Comparison of ENCODE assay signal across 8 cellular contexts in genomic region chr10:102394801-102395676, GRCh38. TPM values are rescaled to one million over a fixed set of nuclear protein-coding genes. Genes with fewer than 3 reads are reported as not detected.
DNase-seq lines count a peak whose midpoint lies in the region; ATAC-seq, FAIRE-seq and TF ChIP-seq lines count a peak whose summit lies in the region.

No MANE protein-coding gene starts in this region.

- TF ChIP-seq CTCF in K562 (IDR thresholded peaks at IDR 0.05 in 2 of 3, conservative IDR thresholded peaks at IDR 0.05 in 1 of 3; ENCODE audit: insufficient read depth in 2 of 3, low read depth in 1 of 3, low read length in 3 of 3) (no peak), sigmoid colon (IDR thresholded peaks at IDR 0.05) (no peak)

- no TSS peak for BruUV-seq in K562 (replicated peaks; lab: Mats Ljungman, UMichigan)

- H3K4me3 ChIP-seq in K562 = peak overlapping the region; percentile 78
- H3K4me3 ChIP-seq in iPS-11a (ENCODE audit: low read depth, low read length) = peak overlapping the region; percentile 69
- peak overlapping the region; percentile 61 to 76 (median 68) for H3K4me3 ChIP-seq in sigmoid colon

- H3K4me1 ChIP-seq in K562 (replicated peaks in 1 of 2; ENCODE audit: control insufficient read depth in 2 of 2, insufficient read depth in 2 of 2, low read length in 2 of 2) (peaks cover 17 to 48% of the 10 kb centered on the region in 2 experiments; a peak in 4 of 5 replicates), sigmoid colon (peaks cover 0 to 55% (median 52%) of the 10 kb centered on the region in 4 donors)

- in situ Hi-C loops in K562 (cut with MboI) = loop anchor here (25.0 kb wide), 1 partner anchor 192 kb away; no protein-coding TSS in a partner anchor

- TF ChIP-seq EP300 in K562 (IDR thresholded peaks at IDR 0.05; ENCODE audit: low read length) (no peak), sigmoid colon (IDR thresholded peaks at IDR 0.05) (peak in 2 of 4 donors; percentile 73 to 77)

- intact Hi-C loops in K562 (cut with micrococcal nuclease) = loop anchor here (1.0 to 5.0 kb wide), 4 partner anchors 26 to 228 kb away; no protein-coding TSS in a partner anchor
- intact Hi-C loops in sigmoid colon (cut with DNase I) = loop anchor here (1.0 to 10.0 kb wide), 6 partner anchors 27 to 274 kb away; partner anchors contain the start of genes ACTR1A, LDB1, SUFU and TRIM8

- 0% methylated on average over 24 of the region's 55 CpGs for WGBS in K562 (ENCODE audit: insufficient coverage, low coverage, missing lambda C conversion rate)
- 0 to 1% methylated on average over 55 of the region's 55 CpGs for WGBS in sigmoid colon, 2 donors

- CTCF ChIA-PET in K562 (lab: Yijun Ruan, JAX; ENCODE audit: low intra/inter-chr PET ratio) = interaction anchor here (0.8 kb wide), 2 partner anchors 84 to 85 kb away, joined by 3 to 4 read pairs; no protein-coding TSS in a partner anchor

- peaks cover 14% of the 10 kb centered on the region; the same call in 1 of the 3 replicates for H3K36me3 ChIP-seq in K562 (ENCODE audit: control insufficient read depth, insufficient read depth, low read length)
- H3K36me3 ChIP-seq in sigmoid colon = peaks cover under 1 to 17% (median 11%) of the 10 kb centered on the region in 4 donors

- peak overlapping the region; percentile 99 for H3K4me2 ChIP-seq in K562 (ENCODE audit: insufficient read depth, low read length)

- no peaks in the 10 kb centered on the region for H3K9me3 ChIP-seq in K562 (replicated peaks; ENCODE audit: control insufficient read depth, insufficient read depth, low read depth, low read length)
- no peaks in the 10 kb centered on the region for H3K9me3 ChIP-seq in sigmoid colon

- H3K9me1 ChIP-seq in K562 (ENCODE audit: control insufficient read depth, insufficient read depth, low read length) = no peaks in the 10 kb centered on the region

- TF ChIP-seq POLR2A in K562 (conservative IDR thresholded peaks at IDR 0.05) = no peak
- TF ChIP-seq POLR2A in sigmoid colon (IDR thresholded peaks at IDR 0.05) = peak; percentile 77 to 89

- POLR2A ChIA-PET in K562 (lab: Yijun Ruan, JAX) = interaction anchor here (0.6 to 1.9 kb wide), 5 partner anchors 9 to 210 kb away, joined by 3 to 6 read pairs (median 3); no protein-coding TSS in a partner anchor

- H3K27me3 ChIP-seq in K562 (ENCODE audit: control insufficient read depth in 2 of 2, insufficient read depth in 2 of 2, low read length in 2 of 2) (no peaks in the 10 kb centered on the region), sigmoid colon (no peaks in the 10 kb centered on the region)

- H3K79me2 ChIP-seq in K562 (ENCODE audit: control insufficient read depth, insufficient read depth, low read length) = peaks cover 7% of the 10 kb centered on the region; the same call in 1 of the 3 replicates

- no peaks in the 10 kb centered on the region for H4K20me1 ChIP-seq in K562 (replicated peaks; ENCODE audit: control insufficient read depth, insufficient read depth, low read length)

- FAIRE-seq in K562 (lab: Jason Lieb, UNC) = peak; percentile 60

- ATAC-seq in K562 = peak; percentile 69
- no peak for ATAC-seq in GM18861 (IDR thresholded peaks at IDR 0.05; ENCODE audit: unreplicated experiment)

- TF ChIP-seq RAD21 in K562 (CRISPR knock-in tag; conservative IDR thresholded peaks at IDR 0.05 in 1 of 2, IDR thresholded peaks at IDR 0.05 in 1 of 2) = no peak

- peak overlapping the region; percentile 45 for H3K27ac ChIP-seq in K562 (ENCODE audit: extremely low read depth, low read depth, low read length)
- H3K27ac ChIP-seq in sigmoid colon = peak overlapping the region; percentile 97 to 99 (median 98)

- peak overlapping the region; percentile 63 to 92 for H3K9ac ChIP-seq in K562 (ENCODE audit: insufficient read depth in 1 of 2, low read depth in 2 of 2, low read length in 2 of 2)

- peak; percentile 14 for DNase-seq in DMS79 treated with DMSO at 0.1 percent for 48 hours (lab: John Stamatoyannopoulos, UW)
- peak; percentile 61 for DNase-seq in GOT3 (lab: John Stamatoyannopoulos, UW)
- peak; percentile 91 for DNase-seq in NAMALWA (ENCODE audit: low spot score)
- DNase-seq in UCSD-AML1 (lab: John Stamatoyannopoulos, UW; ENCODE audit: unreplicated experiment) = peak; percentile 92
- DNase-seq in K562 (ENCODE audit: extremely low read depth in 1 of 4, low spot score in 3 of 4) = peak; percentile 80 to 88 (median 84)
- peak; percentile 96 for DNase-seq in sigmoid colon

- H2AFZ ChIP-seq in K562 (ENCODE audit: low read depth, low read length) = peak overlapping the region; percentile 88

RNA-seq across cellular contexts. Expression of gene NFKB2, which starts 0.5 kb away (rescaled TPM):
- 20.7 and 56.0 TPM in 2 replicates for total RNA-seq in K562 (2011; cell fraction: chromatin; rRNA removed; ENCODE audit: low replicate concordance)
- total RNA-seq in K562 (2011; cell fraction: nucleolus; rRNA removed) = 26.2 and 30.9 TPM in 2 replicates
- total RNA-seq in K562 (2011; cell fraction: nucleoplasm; rRNA removed) = 16.3 and 26.1 TPM in 2 replicates
- total RNA-seq in K562 (2014; rRNA removed) (14.7 and 19.3 TPM in 2 replicates), K562 (2014; rRNA removed; fragmentation: Illumina TruSeq; extraction: Trizol) (5.7 and 6.0 TPM in 2 replicates), K562 (2015; rRNA removed; fragmentation: Illumina TruSeq; extraction: Trizol) (4.2 and 5.3 TPM in 2 replicates), K562 (2021) (20.3 and 20.6 TPM in 2 replicates), sigmoid colon (10 to 100 TPM; 29.6 to 41.1 (median 36.0) TPM)
- polyA plus RNA-seq in K562 (2011; rRNA removed) (7.9 and 9.7 TPM in 2 replicates), K562 (2014; fragmentation: Illumina TruSeq; extraction: Trizol) (9.4 and 11.4 TPM in 2 replicates), K562 (2014; fragmentation: Nextera tagmentation; extraction: Ambion mirVana) (under 1 TPM; 0.07 to 0.11 TPM), K562 (2014; rRNA removed) (12.2 and 15.3 TPM in 2 replicates), sigmoid colon (10 to 100 TPM in 2 of 3 donors, 1 to 10 TPM in 1; 5.4 to 41.5 (median 11.1) TPM)
- 5.8 and 10.1 TPM in 2 replicates for polyA plus RNA-seq in K562 (2011; cell fraction: cytosol; rRNA removed)
- 29.8 and 52.6 TPM in 2 replicates for polyA plus RNA-seq in K562 (2011; cell fraction: nucleus; rRNA removed)
- polyA plus RNA-seq in K562 (2012) = 13.9 and 31.5 TPM in 2 replicates
- 4.3 and 4.6 TPM in 2 replicates for polyA minus RNA-seq in K562 (2011; rRNA and poly(A)+ RNA removed)
- polyA minus RNA-seq in K562 (2011; cell fraction: cytosol; rRNA and poly(A)+ RNA removed) = 6.4 and 11.0 TPM in 2 replicates
- polyA minus RNA-seq in K562 (2011; cell fraction: nucleus; rRNA and poly(A)+ RNA removed) = 8.2 and 8.8 TPM in 2 replicates

RNA-seq across cellular contexts. Expression of gene PSD, which starts 23.5 kb away (rescaled TPM):
- total RNA-seq in K562 (2011; cell fraction: chromatin; rRNA removed; ENCODE audit: low replicate concordance) = 2.6 and 10.1 TPM in 2 replicates
- total RNA-seq in K562 (2011; cell fraction: nucleolus; rRNA removed) = 6.1 and 10.2 TPM in 2 replicates
- total RNA-seq in K562 (2011; cell fraction: nucleoplasm; rRNA removed) = 3.3 and 4.3 TPM in 2 replicates
- total RNA-seq in K562 (2014; rRNA removed) (0.54 and 1.1 TPM in 2 replicates), K562 (2014; rRNA removed; fragmentation: Illumina TruSeq; extraction: Trizol) (0.10 and 0.11 TPM in 2 replicates), K562 (2015; rRNA removed; fragmentation: Illumina TruSeq; extraction: Trizol) (0.54 and 0.60 TPM in 2 replicates), K562 (2021) (1.5 and 1.7 TPM in 2 replicates), sigmoid colon (100 to 1,000 TPM; 343 to 449 (median 417) TPM)
- polyA plus RNA-seq in K562 (2011; rRNA removed) (0.89 and 1.6 TPM in 2 replicates), K562 (2014; fragmentation: Illumina TruSeq; extraction: Trizol) (0.40 and 0.64 TPM in 2 replicates), K562 (2014; fragmentation: Nextera tagmentation; extraction: Ambion mirVana) (not detected), K562 (2014; rRNA removed) (0.89 and 1.5 TPM in 2 replicates), sigmoid colon (10 to 100 TPM in 1 of 3 donors, 1 to 10 TPM in 1, under 1 TPM in 1; 0.69 to 23.3 (median 6.0) TPM)
- polyA plus RNA-seq in K562 (2011; cell fraction: cytosol; rRNA removed) = 1.2 and 3.0 TPM in 2 replicates
- polyA plus RNA-seq in K562 (2011; cell fraction: nucleus; rRNA removed) = 7.0 and 9.6 TPM in 2 replicates
- polyA plus RNA-seq in K562 (2012) = 3.4 TPM in 2 replicates
- 0.06 and 0.49 TPM in 2 replicates for polyA minus RNA-seq in K562 (2011; rRNA and poly(A)+ RNA removed)
- 0.76 and 1.8 TPM in 2 replicates for polyA minus RNA-seq in K562 (2011; cell fraction: cytosol; rRNA and poly(A)+ RNA removed)
- 2.7 and 3.5 TPM in 2 replicates for polyA minus RNA-seq in K562 (2011; cell fraction: nucleus; rRNA and poly(A)+ RNA removed)

RNA-seq across cellular contexts. Expression of gene FBXL15, which starts 25.6 kb away (rescaled TPM):
- 2.1 and 10.9 TPM in 2 replicates for total RNA-seq in K562 (2011; cell fraction: chromatin; rRNA removed; ENCODE audit: low replicate concordance)
- 16.8 and 21.0 TPM in 2 replicates for total RNA-seq in K562 (2011; cell fraction: nucleolus; rRNA removed)
- 6.7 and 7.4 TPM in 2 replicates for total RNA-seq in K562 (2011; cell fraction: nucleoplasm; rRNA removed)
- total RNA-seq in K562 (2014; rRNA removed) (25.8 and 27.4 TPM in 2 replicates), K562 (2014; rRNA removed; fragmentation: Illumina TruSeq; extraction: Trizol) (0.80 and 1.2 TPM in 2 replicates), K562 (2015; rRNA removed; fragmentation: Illumina TruSeq; extraction: Trizol) (4.1 and 4.5 TPM in 2 replicates), K562 (2021) (19.5 and 25.4 TPM in 2 replicates), sigmoid colon (10 to 100 TPM; 19.7 to 51.3 (median 34.2) TPM)
- polyA plus RNA-seq in K562 (2011; rRNA removed) (3.5 and 5.6 TPM in 2 replicates), K562 (2014; fragmentation: Illumina TruSeq; extraction: Trizol) (1.4 and 3.1 TPM in 2 replicates), K562 (2014; fragmentation: Nextera tagmentation; extraction: Ambion mirVana) (under 1 TPM; 0.08 to 0.31 TPM), K562 (2014; rRNA removed) (24.0 and 25.9 TPM in 2 replicates), sigmoid colon (10 to 100 TPM; 19.0 to 36.7 (median 21.0) TPM)
- 10.9 and 32.1 TPM in 2 replicates for polyA plus RNA-seq in K562 (2011; cell fraction: cytosol; rRNA removed)
- polyA plus RNA-seq in K562 (2011; cell fraction: nucleus; rRNA removed) = 29.9 and 52.2 TPM in 2 replicates
- 9.6 and 16.4 TPM in 2 replicates for polyA plus RNA-seq in K562 (2012)
- polyA minus RNA-seq in K562 (2011; rRNA and poly(A)+ RNA removed) = 0.49 and 0.72 TPM in 2 replicates
- 2.8 and 7.2 TPM in 2 replicates for polyA minus RNA-seq in K562 (2011; cell fraction: cytosol; rRNA and poly(A)+ RNA removed)
- 5.5 and 7.0 TPM in 2 replicates for polyA minus RNA-seq in K562 (2011; cell fraction: nucleus; rRNA and poly(A)+ RNA removed)

RNA-seq across cellular contexts. Expression of gene CUEDC2, which starts 37.3 kb away (rescaled TPM):
- total RNA-seq in K562 (2011; cell fraction: chromatin; rRNA removed; ENCODE audit: low replicate concordance) = 16.7 and 39.3 TPM in 2 replicates
- total RNA-seq in K562 (2011; cell fraction: nucleolus; rRNA removed) = 30.3 and 31.5 TPM in 2 replicates
- total RNA-seq in K562 (2011; cell fraction: nucleoplasm; rRNA removed) = 14.4 and 24.2 TPM in 2 replicates
- total RNA-seq in K562 (2014; rRNA removed) (35.9 and 37.0 TPM in 2 replicates), K562 (2014; rRNA removed; fragmentation: Illumina TruSeq; extraction: Trizol) (13.5 and 17.8 TPM in 2 replicates), K562 (2015; rRNA removed; fragmentation: Illumina TruSeq; extraction: Trizol) (19.9 and 21.0 TPM in 2 replicates), K562 (2021) (36.0 and 40.1 TPM in 2 replicates), sigmoid colon (10 to 100 TPM; 65.2 to 93.5 (median 82.4) TPM)
- polyA plus RNA-seq in K562 (2011; rRNA removed) (27.4 and 34.9 TPM in 2 replicates), K562 (2014; fragmentation: Illumina TruSeq; extraction: Trizol) (44.5 and 48.9 TPM in 2 replicates), K562 (2014; fragmentation: Nextera tagmentation; extraction: Ambion mirVana) (10 to 100 TPM in 1 of 2 experiments, 1 to 10 TPM in 1; 8.5 to 17.0 TPM), K562 (2014; rRNA removed) (45.6 and 48.3 TPM in 2 replicates), sigmoid colon (10 to 100 TPM; 30.0 to 47.7 (median 33.3) TPM)
- 53.4 and 65.7 TPM in 2 replicates for polyA plus RNA-seq in K562 (2011; cell fraction: cytosol; rRNA removed)
- 66.8 and 81.1 TPM in 2 replicates for polyA plus RNA-seq in K562 (2011; cell fraction: nucleus; rRNA removed)
- 33.8 and 48.3 TPM in 2 replicates for polyA plus RNA-seq in K562 (2012)
- 9.5 TPM in 2 replicates for polyA minus RNA-seq in K562 (2011; rRNA and poly(A)+ RNA removed)
- 22.7 and 24.0 TPM in 2 replicates for polyA minus RNA-seq in K562 (2011; cell fraction: cytosol; rRNA and poly(A)+ RNA removed)
- 7.7 and 8.6 TPM in 2 replicates for polyA minus RNA-seq in K562 (2011; cell fraction: nucleus; rRNA and poly(A)+ RNA removed)

RNA-seq across cellular contexts. Expression of gene C10orf95, which starts 56.3 kb away (rescaled TPM):
- total RNA-seq in K562 (2011; cell fraction: chromatin; rRNA removed; ENCODE audit: low replicate concordance) = 0.48 and 0.93 TPM in 2 replicates
- 1.0 and 1.3 TPM in 2 replicates for total RNA-seq in K562 (2011; cell fraction: nucleolus; rRNA removed)
- total RNA-seq in K562 (2011; cell fraction: nucleoplasm; rRNA removed) = 1.6 and 1.9 TPM in 2 replicates
- total RNA-seq in K562 (2014; rRNA removed) (0.41 and 0.90 TPM in 2 replicates), K562 (2014; rRNA removed; fragmentation: Illumina TruSeq; extraction: Trizol) (not detected in 2 replicates), K562 (2015; rRNA removed; fragmentation: Illumina TruSeq; extraction: Trizol) (0.26 and 0.29 TPM in 2 replicates), K562 (2021) (0.38 and 0.49 TPM in 2 replicates), sigmoid colon (under 1 TPM in 1 of 4 donors, not detected in 3; 0.36 TPM)
- polyA plus RNA-seq in K562 (2011; rRNA removed) (0.08 and 0.24 TPM in 2 replicates), K562 (2014; fragmentation: Illumina TruSeq; extraction: Trizol) (0.18 and 0.30 TPM in 2 replicates), K562 (2014; fragmentation: Nextera tagmentation; extraction: Ambion mirVana) (under 1 TPM; 0.03 to 0.14 TPM), K562 (2014; rRNA removed) (0.16 and 0.35 TPM in 2 replicates), sigmoid colon (1 to 10 TPM in 2 of 3 donors, under 1 TPM in 1; 0.92 to 2.4 (median 1.1) TPM)
- polyA plus RNA-seq in K562 (2011; cell fraction: cytosol; rRNA removed) = 0.40 and 0.70 TPM in 2 replicates
- 0.63 and 0.87 TPM in 2 replicates for polyA plus RNA-seq in K562 (2011; cell fraction: nucleus; rRNA removed)
- 1.9 and 2.0 TPM in 2 replicates for polyA plus RNA-seq in K562 (2012)
- 0.21 and 0.30 TPM in 2 replicates for polyA minus RNA-seq in K562 (2011; rRNA and poly(A)+ RNA removed)
- not detected in 2 replicates for polyA minus RNA-seq in K562 (2011; cell fraction: cytosol; rRNA and poly(A)+ RNA removed)
- polyA minus RNA-seq in K562 (2011; cell fraction: nucleus; rRNA and poly(A)+ RNA removed) = 1.2 and 1.5 TPM in 2 replicates

Comparison
In these comparisons a context has a peak if more than half of its experiments do, and no peak if none do; other contexts are left out.
1. DNase-seq: peak in every context shown above with its lines; median percentile 96 in sigmoid colon; 92 in UCSD-AML1; 91 in NAMALWA; 84 in K562; 61 in GOT3; 14 in DMS79 treated with DMSO at 0.1 percent for 48 hours.
2. RNA of gene PSD, which starts 23.5 kb away (total RNA-seq): 343 to 449 TPM in sigmoid colon; 0.10 to 10.2 TPM in K562; every median in the first group is over 10 times any median in the second.
3. Peak in every context shown above with its lines, with median percentiles within 50 percentile points of each other: H3K4me3 ChIP-seq.